In the genomic region with DNA sequence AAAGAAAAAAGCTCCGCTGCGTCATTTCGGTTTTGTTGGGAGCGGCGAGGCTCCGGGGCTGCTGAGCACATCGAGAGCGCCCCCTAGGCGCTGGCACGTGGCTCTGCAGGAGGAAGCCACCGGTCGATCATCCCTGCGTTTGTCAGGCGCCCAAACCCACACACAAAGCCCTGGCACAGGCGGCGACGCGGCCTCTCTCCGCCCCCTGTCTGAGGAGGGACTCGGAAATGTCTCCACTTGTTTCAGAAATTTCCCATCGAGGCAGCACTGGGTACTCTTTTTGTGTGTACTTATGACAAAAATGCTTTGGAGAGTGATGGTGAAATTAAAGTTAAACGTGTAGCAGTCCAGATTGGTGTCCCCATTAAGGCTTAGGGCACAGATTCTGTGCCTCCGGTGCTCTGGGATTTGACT, we compare ENCODE assay signal across 1 cellular context.
A peak's percentile ranks its signal among the peaks of the same experiment; 100 is the strongest.
TF ChIP-seq lines count a peak whose summit lies in the region.

No MANE protein-coding gene starts in this region.

TF ChIP-seq in H1, 55 proteins besides CTCF, POLR2A, EP300 and RAD21 (continued from another document):
- TF ChIP-seq, protein P1, sequence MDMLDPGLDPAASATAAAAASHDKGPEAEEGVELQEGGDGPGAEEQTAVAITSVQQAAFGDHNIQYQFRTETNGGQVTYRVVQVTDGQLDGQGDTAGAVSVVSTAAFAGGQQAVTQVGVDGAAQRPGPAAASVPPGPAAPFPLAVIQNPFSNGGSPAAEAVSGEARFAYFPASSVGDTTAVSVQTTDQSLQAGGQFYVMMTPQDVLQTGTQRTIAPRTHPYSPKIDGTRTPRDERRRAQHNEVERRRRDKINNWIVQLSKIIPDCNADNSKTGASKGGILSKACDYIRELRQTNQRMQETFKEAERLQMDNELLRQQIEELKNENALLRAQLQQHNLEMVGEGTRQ (IDR thresholded peaks at IDR 0.05; ENCODE audit: low read length): peak; percentile 30; the same call in 1 of the 2 replicates
- TF ChIP-seq YY1 (IDR thresholded peaks at IDR 0.05; ENCODE audit: low read depth, low read length) (peak; percentile 33; the same call in 1 of the 2 replicates), KDM1A (IDR thresholded peaks at IDR 0.05; ENCODE audit: borderline replicate concordance, low read length) (no peak), GTF2F1 (IDR thresholded peaks at IDR 0.05; ENCODE audit: borderline replicate concordance, low read depth, low read length) (peak; percentile 36; the same call in 1 of the 2 replicates), SIX5 (IDR thresholded peaks at IDR 0.05; ENCODE audit: low read depth, low read length) (no peak), PHF8 (conservative IDR thresholded peaks at IDR 0.05; ENCODE audit: low read depth, low read length) (no peak), CREB1 (IDR thresholded peaks at IDR 0.05) (peak; percentile 73), KDM5A (IDR thresholded peaks at IDR 0.05; ENCODE audit: low read length) (no peak), BACH1 (IDR thresholded peaks at IDR 0.05; ENCODE audit: low read length) (peak; percentile 33; the same call in 1 of the 2 replicates), HDAC2 (IDR thresholded peaks at IDR 0.05; ENCODE audit: borderline replicate concordance in 1 of 2, low read depth in 2 of 2, low read length in 2 of 2) (no peak), ATF2 (IDR thresholded peaks at IDR 0.05; ENCODE audit: low read length) (no peak), TBP (IDR thresholded peaks at IDR 0.05; ENCODE audit: low read depth, low read length) (no peak)
